ENCODE assay signal across 1 cellular context in the genomic region with DNA sequence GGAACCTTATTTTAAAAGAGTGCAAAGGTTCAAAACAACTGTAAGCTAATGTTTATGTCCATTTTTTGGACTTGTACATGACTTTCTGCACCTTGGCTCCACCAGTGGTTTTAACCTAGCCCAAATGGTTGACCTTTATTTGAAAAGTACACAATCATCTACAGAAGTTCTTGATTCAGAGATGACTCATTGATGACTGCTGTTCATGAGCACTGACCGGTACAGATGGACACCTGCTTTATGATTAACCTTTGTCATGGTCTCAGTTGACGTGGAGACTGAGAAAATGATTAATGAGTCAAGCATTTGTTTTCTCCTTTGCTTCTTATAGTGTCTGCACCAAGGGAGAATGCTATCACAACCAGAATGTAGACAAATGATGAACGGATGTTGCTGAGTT.
A peak's percentile ranks its signal among the peaks of the same experiment; 100 is the strongest.
TF ChIP-seq lines count a peak whose summit lies in the region.

No MANE protein-coding gene starts in this region.

TF ChIP-seq in GM12878, 131 proteins besides CTCF, POLR2A, EP300 and RAD21 (continued from another document):
- TF ChIP-seq, protein P1, sequence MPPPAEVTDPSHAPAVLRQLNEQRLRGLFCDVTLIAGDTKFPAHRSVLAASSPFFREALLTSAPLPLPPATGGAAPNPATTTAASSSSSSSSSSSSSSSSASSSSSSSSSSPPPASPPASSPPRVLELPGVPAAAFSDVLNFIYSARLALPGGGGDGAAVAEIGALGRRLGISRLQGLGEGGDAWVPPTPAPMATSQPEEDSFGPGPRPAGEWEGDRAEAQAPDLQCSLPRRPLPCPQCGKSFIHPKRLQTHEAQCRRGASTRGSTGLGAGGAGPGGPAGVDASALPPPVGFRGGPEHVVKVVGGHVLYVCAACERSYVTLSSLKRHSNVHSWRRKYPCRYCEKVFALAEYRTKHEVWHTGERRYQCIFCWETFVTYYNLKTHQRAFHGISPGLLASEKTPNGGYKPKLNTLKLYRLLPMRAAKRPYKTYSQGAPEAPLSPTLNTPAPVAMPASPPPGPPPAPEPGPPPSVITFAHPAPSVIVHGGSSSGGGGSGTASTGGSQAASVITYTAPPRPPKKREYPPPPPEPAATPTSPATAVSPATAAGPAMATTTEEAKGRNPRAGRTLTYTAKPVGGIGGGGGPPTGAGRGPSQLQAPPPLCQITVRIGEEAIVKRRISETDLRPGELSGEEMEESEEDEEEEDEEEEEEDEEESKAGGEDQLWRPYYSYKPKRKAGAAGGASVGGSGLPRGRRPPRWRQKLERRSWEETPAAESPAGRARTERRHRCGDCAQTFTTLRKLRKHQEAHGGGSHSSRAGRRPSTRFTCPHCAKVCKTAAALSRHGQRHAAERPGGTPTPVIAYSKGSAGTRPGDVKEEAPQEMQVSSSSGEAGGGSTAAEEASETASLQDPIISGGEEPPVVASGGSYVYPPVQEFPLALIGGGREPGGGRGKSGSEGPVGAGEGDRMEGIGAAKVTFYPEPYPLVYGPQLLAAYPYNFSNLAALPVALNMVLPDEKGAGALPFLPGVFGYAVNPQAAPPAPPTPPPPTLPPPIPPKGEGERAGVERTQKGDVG (CRISPR knock-in tag; IDR thresholded peaks at IDR 0.05) = no peak
- TF ChIP-seq NR2F1 (conservative IDR thresholded peaks at IDR 0.05) (0 out of 2 replicates have a peak, but pooled peaks have one; percentile 19), NFIC (IDR thresholded peaks at IDR 0.05; ENCODE audit: low read depth, low read length) (no peak), ZNF207 (IDR thresholded peaks at IDR 0.05; ENCODE audit: borderline replicate concordance) (no peak), ASH2L (IDR thresholded peaks at IDR 0.05; ENCODE audit: borderline replicate concordance, low read depth) (no peak), WRNIP1 (IDR thresholded peaks at IDR 0.05; ENCODE audit: borderline replicate concordance, low read depth, low read length) (no peak), ZNF217 (IDR thresholded peaks at IDR 0.05) (no peak), GATAD2B (conservative IDR thresholded peaks at IDR 0.05; ENCODE audit: low read depth) (no peak), HDAC2 (IDR thresholded peaks at IDR 0.05) (no peak), SP1 (IDR thresholded peaks at IDR 0.05; ENCODE audit: low read depth, low read length) (no peak), TCF12 (IDR thresholded peaks at IDR 0.05; ENCODE audit: low read depth, low read length) (no peak), TARDBP (IDR thresholded peaks at IDR 0.05; ENCODE audit: borderline replicate concordance) (no peak)
- TF ChIP-seq, protein P2, sequence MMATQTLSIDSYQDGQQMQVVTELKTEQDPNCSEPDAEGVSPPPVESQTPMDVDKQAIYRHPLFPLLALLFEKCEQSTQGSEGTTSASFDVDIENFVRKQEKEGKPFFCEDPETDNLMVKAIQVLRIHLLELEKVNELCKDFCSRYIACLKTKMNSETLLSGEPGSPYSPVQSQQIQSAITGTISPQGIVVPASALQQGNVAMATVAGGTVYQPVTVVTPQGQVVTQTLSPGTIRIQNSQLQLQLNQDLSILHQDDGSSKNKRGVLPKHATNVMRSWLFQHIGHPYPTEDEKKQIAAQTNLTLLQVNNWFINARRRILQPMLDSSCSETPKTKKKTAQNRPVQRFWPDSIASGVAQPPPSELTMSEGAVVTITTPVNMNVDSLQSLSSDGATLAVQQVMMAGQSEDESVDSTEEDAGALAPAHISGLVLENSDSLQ (IDR thresholded peaks at IDR 0.05) = 0 out of 2 replicates have a peak, but pooled peaks have one; percentile 21
